ENCODE assay signal across 1 cellular context in the genomic region with DNA sequence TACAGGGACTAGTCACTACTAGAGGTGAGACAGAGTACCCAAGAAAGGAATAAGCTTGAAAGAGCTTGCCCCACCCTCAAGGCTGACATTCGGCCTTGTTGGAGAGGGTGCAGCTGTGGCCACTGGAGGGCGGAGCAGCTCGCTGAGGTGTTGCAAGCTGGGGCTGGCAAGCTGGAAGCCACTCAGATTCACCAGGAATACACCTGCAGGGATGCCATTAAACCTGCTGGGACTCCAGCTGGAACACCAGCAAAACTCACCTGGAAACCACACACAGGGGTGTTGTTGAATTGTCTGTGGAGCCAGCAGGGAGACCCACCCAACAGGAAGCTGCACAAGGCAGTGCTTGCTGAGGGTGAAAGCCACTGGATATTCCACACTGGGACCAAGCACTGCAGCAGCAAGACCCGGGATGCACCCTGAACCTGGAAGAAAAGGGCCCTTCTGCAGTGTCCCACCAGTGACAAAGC.
TF ChIP-seq lines count a peak whose summit lies in the region.

No MANE protein-coding gene starts in this region.

TF ChIP-seq in endothelial cell of umbilical vein, 7 proteins besides CTCF, POLR2A, EP300 and RAD21 (continued from another document):
- TF ChIP-seq MYC (IDR thresholded peaks at IDR 0.05; ENCODE audit: low read depth, low read length) (no peak), POLR2AphosphoS5 (IDR thresholded peaks at IDR 0.05; ENCODE audit: insufficient read depth, low read depth, low read length) (no peak)
- TF ChIP-seq, protein P1, sequence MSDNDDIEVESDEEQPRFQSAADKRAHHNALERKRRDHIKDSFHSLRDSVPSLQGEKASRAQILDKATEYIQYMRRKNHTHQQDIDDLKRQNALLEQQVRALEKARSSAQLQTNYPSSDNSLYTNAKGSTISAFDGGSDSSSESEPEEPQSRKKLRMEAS (IDR thresholded peaks at IDR 0.05; ENCODE audit: insufficient read depth, insufficient read length) = no peak
TF ChIP-seq in endothelial cell of umbilical vein: peak in this region for 0.
